12 cellular contexts compared by ENCODE assay signal in genomic region chr2:18546586-18546985, GRCh38. TPM values are rescaled to one million over a fixed set of nuclear protein-coding genes. Genes with fewer than 3 reads are reported as not detected.
A peak's percentile ranks its signal among the peaks of the same experiment; 100 is the strongest.
DNase-seq lines count a peak whose midpoint lies in the region; ATAC-seq, FAIRE-seq and TF ChIP-seq lines count a peak whose summit lies in the region.
"Had no signal": no experiment of that assay in that cellular context is flagged by ENCODE, and none has a peak within 500 bp of the region (broad histone marks: within the 10 kb centered on the region; RNA-seq: fewer than 3 reads in every experiment).

No MANE protein-coding gene starts in this region.

- H3K27me3 Mint-ChIP-seq in WTC11 (ENCODE audit: low read depth) = no peaks in the 10 kb centered on the region
- peaks cover 2 to 5% of the 10 kb centered on the region in 2 donors for H3K27me3 Mint-ChIP-seq in natural killer cell treated with Interleukin-12 subunit alpha and Interleukin-12 subunit beta and Interleukin-15 and Interleukin-18, amount 100 ng/mL, for 72 hours

- peaks cover 14% of the 10 kb centered on the region for H3K4me1 Mint-ChIP-seq in WTC11
- peaks cover 0 to 6% of the 10 kb centered on the region in 2 donors for H3K4me1 Mint-ChIP-seq in natural killer cell treated with Interleukin-12 subunit alpha and Interleukin-12 subunit beta and Interleukin-15 and Interleukin-18, amount 100 ng/mL, for 72 hours (ENCODE audit: low read depth in 2 of 2)
- H3K4me1 Mint-ChIP-seq: neural crest cell had no signal

- no peaks in the 10 kb centered on the region for H3K9me3 ChIP-seq in A673 (ENCODE audit: low read depth, low read length, poor library complexity, severe bottlenecking)

- no peak overlapping the region for H3K4me3 ChIP-seq in A673 (ENCODE audit: low read depth, low read length, poor library complexity, severe bottlenecking)

- H3K27me3 ChIP-seq in A673 (replicated peaks; ENCODE audit: insufficient read depth, low read depth, low read length, poor library complexity) = no peaks in the 10 kb centered on the region

- no peaks in the 10 kb centered on the region for H3K9me3 Mint-ChIP-seq in WTC11
- H3K9me3 Mint-ChIP-seq in natural killer cell treated with Interleukin-12 subunit alpha and Interleukin-12 subunit beta and Interleukin-15 and Interleukin-18, amount 100 ng/mL, for 72 hours = peaks cover 2% of the 10 kb centered on the region
- H3K9me3 Mint-ChIP-seq: neural crest cell had no signal

- no peaks in the 10 kb centered on the region for H3K36me3 Mint-ChIP-seq in WTC11
- H3K36me3 Mint-ChIP-seq in natural killer cell treated with Interleukin-12 subunit alpha and Interleukin-12 subunit beta and Interleukin-15 and Interleukin-18, amount 100 ng/mL, for 72 hours = peaks cover 5% of the 10 kb centered on the region

- intact Hi-C loops in A673 (cut with micrococcal nuclease; ENCODE audit: unreplicated experiment) = no loop called here

- peaks cover 48% of the 10 kb centered on the region for H3K4me1 ChIP-seq in A673 (ENCODE audit: insufficient read depth, low read length, poor library complexity, severe bottlenecking)

- DNase-seq in A673 (ENCODE audit: low spot score) (peak; percentile 54), GM19239 (ENCODE audit: insufficient read length, low spot score) (no peak), NCI-H1092 (lab: John Stamatoyannopoulos, UW) (peak; percentile 11), WTC11 (ENCODE audit: low spot score) (no peak), hepatic stellate cell (ENCODE audit: low spot score) (no peak), GM10248 (ENCODE audit: extremely low spot score) (no peak)
- DNase-seq in natural killer cell treated with Interleukin-12 subunit alpha and Interleukin-12 subunit beta and Interleukin-15 and Interleukin-18, amount 100 ng/mL, for 72 hours (ENCODE audit: low spot score) = no peak
- DNase-seq in stimulated activated CD4-positive, alpha-beta T cell treated with anti-CD3 and anti-CD28 coated beads, Interleukin-12 subunit alpha, Interleukin-12 subunit beta, amount 100 ng/mL, for 4 hours = no peak
- DNase-seq: activated CD4-positive, alpha-beta T cell treated with anti-CD3 and anti-CD28 coated beads for 4 hours had no signal

- no peak overlapping the region for H3K4me3 Mint-ChIP-seq in WTC11
- H3K4me3 Mint-ChIP-seq in natural killer cell treated with Interleukin-12 subunit alpha and Interleukin-12 subunit beta and Interleukin-15 and Interleukin-18, amount 100 ng/mL, for 72 hours = no peak overlapping the region
- H3K4me3 Mint-ChIP-seq: neural crest cell had no signal

- TF ChIP-seq CTCF in A673 (conservative IDR thresholded peaks at IDR 0.05; ENCODE audit: low read depth, low read length) (no peak), WTC11 (IDR thresholded peaks at IDR 0.05) (no peak), GM10248 (IDR thresholded peaks at IDR 0.05; ENCODE audit: control extremely low read depth, extremely low read depth, low read depth, missing control alignments) (no peak)

- ATAC-seq in WTC11 = peak; percentile 90
- ATAC-seq in natural killer cell treated with Interleukin-12 subunit alpha and Interleukin-12 subunit beta and Interleukin-15 and Interleukin-18, amount 100 ng/mL, for 72 hours = no peak

- no peak overlapping the region for H3K27ac Mint-ChIP-seq in WTC11
- no peak overlapping the region for H3K27ac Mint-ChIP-seq in natural killer cell treated with Interleukin-12 subunit alpha and Interleukin-12 subunit beta and Interleukin-15 and Interleukin-18, amount 100 ng/mL, for 72 hours

- POLR2A ChIA-PET in A673 (lab: Charles Lee; ENCODE audit: low non-redundant PET) = no interaction called here
- POLR2A ChIA-PET in WTC11 (lab: Charles Lee) = no interaction called here
- POLR2A ChIA-PET in GM10248 (lab: Yijun Ruan, JAX) = no interaction called here

- FAIRE-seq in GM19239 (lab: Jason Lieb, UNC) = peak; percentile 4
- FAIRE-seq: colon had no signal

- no TSS peak for BruUV-seq in A673 (replicated peaks; lab: Mats Ljungman, UMichigan)

- H3K27ac ChIP-seq in A673 (ENCODE audit: low read depth, low read length, poor library complexity, severe bottlenecking) = peak overlapping the region; percentile 11
- H3K27ac ChIP-seq: C4-2B had no signal

- CTCF ChIA-PET in A673 (lab: Charles Lee) = interaction anchor here (1.0 kb wide), 1 partner anchor 26 kb away, joined by 3 read pairs; no protein-coding TSS in a partner anchor
- CTCF ChIA-PET in WTC11 (lab: Charles Lee) = interaction anchor here (0.6 to 1.1 kb wide), 3 partner anchors 26 to 57 kb away, joined by 3 to 7 read pairs (median 3); no protein-coding TSS in a partner anchor
- CTCF ChIA-PET in GM10248 (lab: Yijun Ruan, JAX) = interaction anchor here (0.8 to 1.5 kb wide), 3 partner anchors 12 to 26 kb away, joined by 3 to 10 read pairs (median 3); no protein-coding TSS in a partner anchor

- H3K36me3 ChIP-seq in A673 (ENCODE audit: insufficient read depth, low read length, poor library complexity, severe bottlenecking) = no peaks in the 10 kb centered on the region

TF ChIP-seq in WTC11, 78 proteins besides CTCF, POLR2A, EP300 and RAD21:
- TF ChIP-seq HMGA2 (CRISPR knock-in tag; IDR thresholded peaks at IDR 0.05) (no peak), FOXK1 (CRISPR knock-in tag; IDR thresholded peaks at IDR 0.05) (no peak), ZNF263 (CRISPR knock-in tag; IDR thresholded peaks at IDR 0.05; ENCODE audit: low read depth) (no peak), ZNF671 (CRISPR knock-in tag; IDR thresholded peaks at IDR 0.05) (no peak), JAZF1 (CRISPR knock-in tag; IDR thresholded peaks at IDR 0.05) (no peak)
- TF ChIP-seq, protein P1, sequence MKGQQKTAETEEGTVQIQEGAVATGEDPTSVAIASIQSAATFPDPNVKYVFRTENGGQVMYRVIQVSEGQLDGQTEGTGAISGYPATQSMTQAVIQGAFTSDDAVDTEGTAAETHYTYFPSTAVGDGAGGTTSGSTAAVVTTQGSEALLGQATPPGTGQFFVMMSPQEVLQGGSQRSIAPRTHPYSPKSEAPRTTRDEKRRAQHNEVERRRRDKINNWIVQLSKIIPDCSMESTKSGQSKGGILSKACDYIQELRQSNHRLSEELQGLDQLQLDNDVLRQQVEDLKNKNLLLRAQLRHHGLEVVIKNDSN (CRISPR knock-in tag; IDR thresholded peaks at IDR 0.05) = no peak
- TF ChIP-seq, protein P2, sequence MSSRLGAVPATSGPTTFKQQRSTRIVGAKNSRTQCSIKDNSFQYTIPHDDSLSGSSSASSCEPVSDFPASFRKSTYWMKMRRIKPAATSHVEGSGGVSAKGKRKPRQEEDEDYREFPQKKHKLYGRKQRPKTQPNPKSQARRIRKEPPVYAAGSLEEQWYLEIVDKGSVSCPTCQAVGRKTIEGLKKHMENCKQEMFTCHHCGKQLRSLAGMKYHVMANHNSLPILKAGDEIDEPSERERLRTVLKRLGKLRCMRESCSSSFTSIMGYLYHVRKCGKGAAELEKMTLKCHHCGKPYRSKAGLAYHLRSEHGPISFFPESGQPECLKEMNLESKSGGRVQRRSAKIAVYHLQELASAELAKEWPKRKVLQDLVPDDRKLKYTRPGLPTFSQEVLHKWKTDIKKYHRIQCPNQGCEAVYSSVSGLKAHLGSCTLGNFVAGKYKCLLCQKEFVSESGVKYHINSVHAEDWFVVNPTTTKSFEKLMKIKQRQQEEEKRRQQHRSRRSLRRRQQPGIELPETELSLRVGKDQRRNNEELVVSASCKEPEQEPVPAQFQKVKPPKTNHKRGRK (CRISPR knock-in tag; IDR thresholded peaks at IDR 0.05; ENCODE audit: borderline replicate concordance) = no peak

RNA-seq across cellular contexts. Expression of gene RDH14, which starts 13.9 kb away (rescaled TPM):
- 19.0 and 22.1 TPM in 2 replicates for total RNA-seq in A673 (2021)
- 20.6 to 22.4 TPM (median 20.9 TPM) in 3 replicates for total RNA-seq in WTC11 (2021)
- 10 to 100 TPM; 10.2 to 14.7 TPM for total RNA-seq in natural killer cell treated with Interleukin-12 subunit alpha and Interleukin-12 subunit beta and Interleukin-15 and Interleukin-18, amount 100 ng/mL, for 72 hours

RNA-seq across cellular contexts. Expression of gene NT5C1B, which starts 42.8 kb away (rescaled TPM):
- total RNA-seq in A673 (2021) (not detected in 2 replicates), WTC11 (2021) (not detected in 3 replicates)
- total RNA-seq in natural killer cell treated with Interleukin-12 subunit alpha and Interleukin-12 subunit beta and Interleukin-15 and Interleukin-18, amount 100 ng/mL, for 72 hours = not detected
- total RNA-seq: neural crest cell had no signal

Comparison
In these comparisons a context has a peak if more than half of its experiments do, and no peak if none do; other contexts are left out.
1. DNase-seq: peak in A673 (single experiment) and NCI-H1092 (single experiment); none in GM19239 (single experiment), WTC11 (single experiment), natural killer cell treated with Interleukin-12 subunit alpha and Interleukin-12 subunit beta and Interleukin-15 and Interleukin-18, amount 100 ng/mL, for 72 hours (single experiment), hepatic stellate cell (single experiment), GM10248 (single experiment) and stimulated activated CD4-positive, alpha-beta T cell treated with anti-CD3 and anti-CD28 coated beads, Interleukin-12 subunit alpha, Interleukin-12 subunit beta, amount 100 ng/mL, for 4 hours (single experiment).